Comparison of ENCODE assay signal across 8 cellular contexts in genomic region chr1:202552615-202553014, GRCh38.
A peak's percentile ranks its signal among the peaks of the same experiment; 100 is the strongest.
DNase-seq lines count a peak whose midpoint lies in the region; ATAC-seq and TF ChIP-seq lines count a peak whose summit lies in the region.
"Not testable (repeated sequence)": the region's sequence is repeated elsewhere in the genome, so short reads cannot be mapped to it uniquely, and the experiment has no call there.

No MANE protein-coding gene starts in this region.

- H3K4me3 Mint-ChIP-seq in activated CD8-positive, alpha-beta T cell treated with anti-CD3 and anti-CD28 coated beads for 36 hours; memory B cell; osteocyte (ENCODE audit: unreplicated experiment); stimulated activated memory B cell treated with anti-CD40 and anti-IgM and Interleukin-4, amounts not matched to agents 10 μg/mL and 1 μg/mL and 100 μg/mL, for 72 hours: not testable (repeated sequence)
- peak overlapping the region; percentile 5 for H3K4me3 Mint-ChIP-seq in type B pancreatic cell

- H2BK15ac ChIP-seq in IMR-90 (ENCODE audit: low read depth, low read length) = not testable (repeated sequence)

- not testable (repeated sequence) for H2BK120ac ChIP-seq in IMR-90 (ENCODE audit: low read depth, low read length)

- TF ChIP-seq RAD21 in IMR-90 (IDR thresholded peaks at IDR 0.05; ENCODE audit: low read length) = not testable (repeated sequence)

- not testable (repeated sequence) for H4K8ac ChIP-seq in IMR-90 (ENCODE audit: low read depth in 2 of 2, low read length in 2 of 2)

- not testable (repeated sequence) for H2AK5ac ChIP-seq in IMR-90 (ENCODE audit: low read depth, low read length)

- dilution Hi-C loops in IMR-90 (cut with HindIII; ENCODE audit: low sequenced_read_pairs, unreplicated experiment) = not testable (repeated sequence)

- H2AK9ac ChIP-seq in IMR-90 (replicated peaks; ENCODE audit: low read depth, low read length, poor library complexity) = not testable (repeated sequence)

- H3K18ac ChIP-seq in IMR-90 (ENCODE audit: low read depth, low read length) = not testable (repeated sequence)

- not testable (repeated sequence) for H3K9me3 Mint-ChIP-seq in activated CD8-positive, alpha-beta T cell treated with anti-CD3 and anti-CD28 coated beads for 36 hours; memory B cell; osteocyte (ENCODE audit: unreplicated experiment); stimulated activated memory B cell treated with anti-CD40 and anti-IgM and Interleukin-4, amounts not matched to agents 10 μg/mL and 1 μg/mL and 100 μg/mL, for 72 hours; type B pancreatic cell

- H2BK5ac ChIP-seq in IMR-90 (ENCODE audit: low read depth, low read length, poor library complexity, severe bottlenecking) = not testable (repeated sequence)

- H3K4me1 ChIP-seq in IMR-90 (ENCODE audit: control insufficient read depth, insufficient read depth, low read length) = not testable (repeated sequence)
- H3K4me1 ChIP-seq in gastroesophageal sphincter = peaks cover 15 to 96% (median 19%) of the 10 kb centered on the region in 3 donors

- ATAC-seq in IMR-90 (ENCODE audit: low read depth) = peak; percentile 37
- ATAC-seq in activated CD8-positive, alpha-beta T cell treated with anti-CD3 and anti-CD28 coated beads for 36 hours; memory B cell (ENCODE audit: low read depth); stimulated activated memory B cell treated with anti-CD40 and anti-IgM and Interleukin-4, amounts not matched to agents 10 μg/mL and 1 μg/mL and 100 μg/mL, for 72 hours: not testable (repeated sequence)
- ATAC-seq in gastroesophageal sphincter = peak; percentile 50

- H3K27ac ChIP-seq in IMR-90 (ENCODE audit: insufficient read depth, low read length) = not testable (repeated sequence)
- H3K27ac ChIP-seq in coronary artery (peak overlapping the region; percentile 58 to 79), gastroesophageal sphincter (peak overlapping the region; percentile 61 to 87 (median 75))

- TF ChIP-seq CTCF in IMR-90 (conservative IDR thresholded peaks at IDR 0.05; ENCODE audit: low read depth, low read length); activated CD8-positive, alpha-beta T cell treated with anti-CD3 and anti-CD28 coated beads for 36 hours (IDR thresholded peaks at IDR 0.05); coronary artery (IDR thresholded peaks at IDR 0.05); gastroesophageal sphincter (IDR thresholded peaks at IDR 0.05); osteocyte (IDR thresholded peaks at IDR 0.05); type B pancreatic cell (conservative IDR thresholded peaks at IDR 0.05): not testable (repeated sequence)

- not testable (repeated sequence) for TF ChIP-seq EP300 in gastroesophageal sphincter (IDR thresholded peaks at IDR 0.05)

- not testable (repeated sequence) for H4K5ac ChIP-seq in IMR-90 (ENCODE audit: low read depth, low read length)

- not testable (repeated sequence) for H3K27me3 ChIP-seq in IMR-90 (ENCODE audit: control insufficient read depth, insufficient read depth, low read length); gastroesophageal sphincter

- not testable (repeated sequence) for H3K4me2 ChIP-seq in IMR-90 (ENCODE audit: low read depth, low read length)

- H3K79me1 ChIP-seq in IMR-90 (ENCODE audit: low read depth in 1 of 2, low read length in 2 of 2) = not testable (repeated sequence)

- H3K36me3 ChIP-seq in IMR-90 (ENCODE audit: control insufficient read depth, insufficient read depth, low read length); gastroesophageal sphincter: not testable (repeated sequence)

- not testable (repeated sequence) for TF ChIP-seq POLR2A in IMR-90 (IDR thresholded peaks at IDR 0.05; ENCODE audit: low read depth, low read length); gastroesophageal sphincter (IDR thresholded peaks at IDR 0.05)

- not testable (repeated sequence) for H3K4me1 Mint-ChIP-seq in activated CD8-positive, alpha-beta T cell treated with anti-CD3 and anti-CD28 coated beads for 36 hours (ENCODE audit: low read depth)
- H3K4me1 Mint-ChIP-seq in memory B cell = peaks cover 13% of the 10 kb centered on the region
- peaks cover 22% of the 10 kb centered on the region for H3K4me1 Mint-ChIP-seq in osteocyte (ENCODE audit: unreplicated experiment)
- H3K4me1 Mint-ChIP-seq in stimulated activated memory B cell treated with anti-CD40 and anti-IgM and Interleukin-4, amounts not matched to agents 10 μg/mL and 1 μg/mL and 100 μg/mL, for 72 hours = peaks cover 16% of the 10 kb centered on the region
- peaks cover 32% of the 10 kb centered on the region for H3K4me1 Mint-ChIP-seq in type B pancreatic cell (ENCODE audit: unreplicated experiment)

- CTCF ChIA-PET in IMR-90 (lab: Yijun Ruan, JAX); activated CD8-positive, alpha-beta T cell treated with anti-CD3 and anti-CD28 coated beads for 36 hours (lab: Charles Lee): not testable (repeated sequence)

- DNase-seq in IMR-90; activated CD8-positive, alpha-beta T cell treated with anti-CD3 and anti-CD28 coated beads for 36 hours; coronary artery (ENCODE audit: low spot score); memory B cell (ENCODE audit: low spot score in 2 of 2); osteocyte (ENCODE audit: extremely low spot score, unreplicated experiment); type B pancreatic cell (ENCODE audit: extremely low spot score, unreplicated experiment): not testable (repeated sequence)

- intact Hi-C loops in IMR-90 (cut with micrococcal nuclease); activated CD8-positive, alpha-beta T cell treated with anti-CD3 and anti-CD28 coated beads for 36 hours (cut with micrococcal nuclease): not testable (repeated sequence)

- not testable (repeated sequence) for H3K9me1 ChIP-seq in IMR-90 (ENCODE audit: insufficient read depth, low read length)

- not testable (repeated sequence) for H3K4ac ChIP-seq in IMR-90 (ENCODE audit: low read depth, low read length)

- not testable (repeated sequence) for H4K20me1 ChIP-seq in IMR-90 (ENCODE audit: insufficient read depth, low read length)

- not testable (repeated sequence) for H3K4me3 ChIP-seq in IMR-90 (ENCODE audit: insufficient read depth, low read depth, low read length); gastroesophageal sphincter
- H3K4me3 ChIP-seq in coronary artery = peak overlapping the region; percentile 26

- not testable (repeated sequence) for H3K9me3 ChIP-seq in IMR-90 (ENCODE audit: control insufficient read depth, insufficient read depth, low read length); gastroesophageal sphincter

- not testable (repeated sequence) for H3K23ac ChIP-seq in IMR-90 (ENCODE audit: low read depth, low read length)

- not testable (repeated sequence) for H3K56ac ChIP-seq in IMR-90 (ENCODE audit: extremely low read depth, insufficient read depth, low read length)

- H3K36me3 Mint-ChIP-seq in activated CD8-positive, alpha-beta T cell treated with anti-CD3 and anti-CD28 coated beads for 36 hours (ENCODE audit: low read depth); memory B cell; osteocyte (ENCODE audit: unreplicated experiment); stimulated activated memory B cell treated with anti-CD40 and anti-IgM and Interleukin-4, amounts not matched to agents 10 μg/mL and 1 μg/mL and 100 μg/mL, for 72 hours; type B pancreatic cell: not testable (repeated sequence)

- in situ Hi-C loops in IMR-90 (cut with MboI; ENCODE audit: low sequenced_read_pairs) = not testable (repeated sequence)

- not testable (repeated sequence) for H3K27me3 Mint-ChIP-seq in activated CD8-positive, alpha-beta T cell treated with anti-CD3 and anti-CD28 coated beads for 36 hours; memory B cell; osteocyte (ENCODE audit: unreplicated experiment); stimulated activated memory B cell treated with anti-CD40 and anti-IgM and Interleukin-4, amounts not matched to agents 10 μg/mL and 1 μg/mL and 100 μg/mL, for 72 hours; type B pancreatic cell

- BruUV-seq in IMR-90 (replicated peaks; lab: Mats Ljungman, UMichigan) = not testable (repeated sequence)

- not testable (repeated sequence) for H2BK20ac ChIP-seq in IMR-90 (ENCODE audit: low read depth, low read length)

- H3K27ac Mint-ChIP-seq in activated CD8-positive, alpha-beta T cell treated with anti-CD3 and anti-CD28 coated beads for 36 hours = peak overlapping the region; percentile 32
- H3K27ac Mint-ChIP-seq in memory B cell = peak overlapping the region; percentile 1
- peak overlapping the region; percentile 78 for H3K27ac Mint-ChIP-seq in osteocyte (ENCODE audit: unreplicated experiment)
- peak overlapping the region; percentile 56 for H3K27ac Mint-ChIP-seq in stimulated activated memory B cell treated with anti-CD40 and anti-IgM and Interleukin-4, amounts not matched to agents 10 μg/mL and 1 μg/mL and 100 μg/mL, for 72 hours
- not testable (repeated sequence) for H3K27ac Mint-ChIP-seq in type B pancreatic cell

- not testable (repeated sequence) for H3K14ac ChIP-seq in IMR-90 (replicated peaks; ENCODE audit: low read depth, low read length)

- POLR2A ChIA-PET in IMR-90 (lab: Charles Lee; ENCODE audit: unreplicated experiment); activated CD8-positive, alpha-beta T cell treated with anti-CD3 and anti-CD28 coated beads for 36 hours (lab: Charles Lee): not testable (repeated sequence)

- H3K9ac ChIP-seq in IMR-90 (ENCODE audit: low read depth, low read length) = not testable (repeated sequence)

- H4K91ac ChIP-seq in IMR-90 (ENCODE audit: insufficient read depth, low read depth, low read length) = not testable (repeated sequence)

- not testable (repeated sequence) for H2AFZ ChIP-seq in IMR-90 (replicated peaks; ENCODE audit: low read length, poor library complexity)
